13 cellular contexts compared by ENCODE assay signal in the genomic region with DNA sequence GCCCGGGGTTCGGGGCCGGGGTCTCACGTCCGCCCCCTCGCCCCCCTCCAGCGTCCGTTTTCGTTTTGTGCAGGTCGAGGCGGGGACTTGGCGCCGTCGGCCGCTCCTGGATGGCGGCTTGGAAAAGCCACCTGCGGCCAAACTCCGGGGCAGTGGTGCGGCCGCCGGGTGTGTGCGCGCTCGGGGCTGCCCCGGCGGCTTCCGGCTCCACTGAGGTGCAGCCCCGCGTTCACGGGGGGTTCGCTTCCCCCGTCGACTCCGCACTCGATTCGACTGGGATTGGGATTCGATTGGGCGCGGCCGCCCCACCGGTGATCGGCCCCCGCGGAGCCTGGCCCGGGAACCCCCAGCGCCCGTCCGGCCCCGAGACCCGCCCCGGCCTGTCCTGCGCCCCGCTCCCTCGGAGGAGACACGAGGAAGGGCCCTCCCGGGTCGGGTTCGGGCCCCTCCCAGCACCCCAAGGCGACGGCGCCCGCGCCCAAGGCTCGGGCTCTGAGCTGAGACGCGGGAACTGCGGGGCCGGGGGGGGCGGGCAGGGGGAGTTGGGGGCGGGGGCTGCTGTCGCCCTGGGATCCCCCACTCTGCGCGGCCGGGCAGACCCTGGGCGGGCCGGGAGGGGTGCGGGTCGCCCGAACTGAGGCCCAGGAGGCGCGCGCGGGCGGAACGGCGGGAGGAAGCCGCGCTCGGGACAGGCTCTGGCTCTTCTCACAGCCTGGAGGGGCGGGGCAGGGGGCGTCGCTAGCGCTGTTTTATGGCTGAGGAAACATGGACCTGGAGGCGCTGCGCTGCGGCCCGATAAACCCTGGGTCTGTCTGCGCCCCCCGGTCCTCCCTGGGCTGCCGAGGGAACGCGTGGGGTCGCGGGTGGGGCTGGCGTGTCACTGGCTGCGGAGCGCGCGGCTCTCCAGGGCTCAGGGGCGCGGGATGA. TPM values are rescaled to one million over a fixed set of nuclear protein-coding genes. Genes with fewer than 3 reads are reported as not detected.
DNase-seq lines count a peak whose midpoint lies in the region; ATAC-seq and TF ChIP-seq lines count a peak whose summit lies in the region.
"Had no signal": no experiment of that assay in that cellular context is flagged by ENCODE, and none has a peak within 500 bp of the region (broad histone marks: within the 10 kb centered on the region; RNA-seq: fewer than 3 reads in every experiment).

No MANE protein-coding gene starts in this region.

- peaks cover 9% of the 10 kb centered on the region for H3K9me3 ChIP-seq in WERI-Rb-1 (ENCODE audit: severe bottlenecking)
- H3K9me3 ChIP-seq in suprapubic skin: no peaks in the 10 kb centered on the region

- H3K4me3 ChIP-seq in WERI-Rb-1 (ENCODE audit: low read depth, low read length) (peak overlapping the region; percentile 32), kidney epithelial cell (ENCODE audit: low read depth, low read length) (peak overlapping the region; percentile 24), suprapubic skin (peak overlapping the region; percentile 28)

- TF ChIP-seq CTCF in WERI-Rb-1 (IDR thresholded peaks at IDR 0.05; ENCODE audit: low read depth, low read length) (no peak), kidney epithelial cell (IDR thresholded peaks at IDR 0.05; ENCODE audit: insufficient read depth, low read length, poor library complexity, severe bottlenecking) (no peak), suprapubic skin (IDR thresholded peaks at IDR 0.05) (no peak)

- H3K27me3 ChIP-seq in WERI-Rb-1 (ENCODE audit: insufficient read depth, low read depth, severe bottlenecking) (peaks cover 37% of the 10 kb centered on the region), kidney epithelial cell (ENCODE audit: control insufficient read depth, insufficient read depth, low read length) (peaks cover 79% of the 10 kb centered on the region), suprapubic skin (peaks cover 78% of the 10 kb centered on the region)

- peaks cover 38% of the 10 kb centered on the region for H3K4me1 ChIP-seq in suprapubic skin

- TF ChIP-seq POLR2A in suprapubic skin (IDR thresholded peaks at IDR 0.05): no peak

- 0% methylated on average over 18 of the region's 111 CpGs for WGBS in suprapubic skin

- H3K27ac ChIP-seq in WERI-Rb-1 (no peak overlapping the region), suprapubic skin (no peak overlapping the region)

- H3K36me3 ChIP-seq in WERI-Rb-1 (no peaks in the 10 kb centered on the region), kidney epithelial cell (ENCODE audit: control insufficient read depth, insufficient read depth, low read length) (no peaks in the 10 kb centered on the region), suprapubic skin (peaks cover 10% of the 10 kb centered on the region)

- ATAC-seq in HG03520 (IDR thresholded peaks at IDR 0.05; ENCODE audit: unreplicated experiment) (no peak), HG02798 (IDR thresholded peaks at IDR 0.05; ENCODE audit: poor library complexity, unreplicated experiment) (no peak)

- TF ChIP-seq EP300 in suprapubic skin (IDR thresholded peaks at IDR 0.05): no peak

- DNase-seq in activated naive CD4-positive, alpha-beta T cell treated with anti-CD3 and anti-CD28 coated beads, Interleukin-2, amount 50 U/mL, for 16 hours: peak; percentile 28
- DNase-seq in activated naive CD4-positive, alpha-beta T cell treated with Interleukin-2 at 50 U/mL for 16 hours: no peak
- peak; percentile 56 for DNase-seq in WERI-Rb-1
- no peak for DNase-seq in kidney epithelial cell (ENCODE audit: low read depth)
- DNase-seq in suprapubic skin (ENCODE audit: low spot score in 2 of 2): no peak
- no peak for DNase-seq in cerebellum (ENCODE audit: low spot score)
- DNase-seq: activated CD4-positive, alpha-beta T cell treated with anti-CD3 and anti-CD28 coated beads, Interleukin-2, amount 50 U/mL, for 4 hours; GF-D8 had no signal

RNA-seq across cellular contexts. Expression of a gene that starts 1.6 kb away (rescaled TPM):
- total RNA-seq in kidney epithelial cell (2.6 TPM in 1 of 2 replicates, not detected in the other), suprapubic skin (not detected), cerebellum (not detected)
- total RNA-seq: activated naive CD4-positive, alpha-beta T cell treated with anti-CD3 and anti-CD28 coated beads for 36 hours; mesothelial cell of epicardium; pulmonary artery endothelial cell had no signal

Comparison
In these comparisons a context has a peak if more than half of its experiments do, and no peak if none do; other contexts are left out.
1. DNase-seq: peak in activated naive CD4-positive, alpha-beta T cell treated with anti-CD3 and anti-CD28 coated beads, Interleukin-2, amount 50 U/mL, for 16 hours (single experiment) and WERI-Rb-1 (single experiment); none in activated naive CD4-positive, alpha-beta T cell treated with Interleukin-2 at 50 U/mL for 16 hours (single experiment), kidney epithelial cell (single experiment), suprapubic skin (0 of 2) and cerebellum (single experiment).
2. Peak in every context shown above with its lines, with median percentiles within 50 percentile points of each other: H3K4me3 ChIP-seq.